15 cellular contexts compared by ENCODE assay signal in genomic region chr10:99788598-99789259, GRCh38. TPM values are rescaled to one million over a fixed set of nuclear protein-coding genes. Genes with fewer than 3 reads are reported as not detected.
DNase-seq lines count a peak whose midpoint lies in the region; ATAC-seq and TF ChIP-seq lines count a peak whose summit lies in the region.
"Had no signal": no experiment of that assay in that cellular context is flagged by ENCODE, and none has a peak within 500 bp of the region (broad histone marks: within the 10 kb centered on the region; RNA-seq: fewer than 3 reads in every experiment).

No MANE protein-coding gene starts in this region.

- no TSS peak for BruUV-seq in OCI-LY7 (replicated peaks; lab: Mats Ljungman, UMichigan)

- H3K79me2 ChIP-seq in osteoblast (ENCODE audit: insufficient read depth, low read length) (no peaks in the 10 kb centered on the region), OCI-LY7 (ENCODE audit: insufficient read depth, low read depth, low read length) (no peaks in the 10 kb centered on the region)

- POLR2A ChIA-PET in AG04449 (lab: Yijun Ruan, JAX) (interaction anchor here (1.2 kb wide), 1 partner anchor 56 kb away, joined by 5 read pairs; the partner anchor contains the start of genes COX15 and CUTC), OCI-LY7 (lab: Charles Lee) (interaction anchor here (0.6 kb wide), 1 partner anchor 203 kb away, joined by 3 read pairs; no protein-coding TSS in a partner anchor)

- no peaks in the 10 kb centered on the region for H3K9me3 ChIP-seq in osteoblast (ENCODE audit: low read depth, low read length)
- no peaks in the 10 kb centered on the region for H3K9me3 ChIP-seq in OCI-LY7 (ENCODE audit: low read length)
- H3K9me3 ChIP-seq: prostate gland had no signal

- peaks cover 31% of the 10 kb centered on the region for H3K4me1 ChIP-seq in osteoblast (ENCODE audit: insufficient read depth, low read length)
- H3K4me1 ChIP-seq in OCI-LY7 (ENCODE audit: insufficient read depth, low read length, poor library complexity, severe bottlenecking) = no peaks in the 10 kb centered on the region
- H3K4me1 ChIP-seq: prostate gland had no signal

- intact Hi-C loops in OCI-LY7 (cut with micrococcal nuclease; ENCODE audit: unreplicated experiment) = no loop called here

- DNase-seq in AG04449 (ENCODE audit: low read depth, low spot score) (peak; percentile 84), foreskin fibroblast (peak; percentile 89 to 93), osteoblast (ENCODE audit: insufficient read length, low spot score, missing footprints) (peak; percentile 83), immature natural killer cell (no peak), OCI-LY7 (ENCODE audit: low spot score) (no peak)
- DNase-seq in activated T-cell treated with anti-CD3 and anti-CD28 coated beads, Interleukin-2, amount 50 U/mL, for 1 hour = no peak
- DNase-seq: activated CD8-positive, alpha-beta memory T cell treated with anti-CD3 and anti-CD28 coated beads, Interleukin-2, amount 10 ng/mL, durations not matched to agents 7 days and 5 days; KG1; NCI-H524 had no signal

- no peak overlapping the region; the same call in none of the 2 replicates for H3K4me3 ChIP-seq in AG04449 (ENCODE audit: low read depth, low read length)
- peak overlapping the region; percentile 18 to 31 for H3K4me3 ChIP-seq in foreskin fibroblast (ENCODE audit: low read depth in 1 of 2, low read length in 2 of 2)
- H3K4me3 ChIP-seq in osteoblast (ENCODE audit: insufficient read depth, low read length) = peak overlapping the region; percentile 9
- no peak overlapping the region for H3K4me3 ChIP-seq in OCI-LY7 (ENCODE audit: low read depth, low read length, poor library complexity, severe bottlenecking)
- H3K4me3 ChIP-seq: prostate gland had no signal

- CTCF ChIA-PET in AG04449 (lab: Yijun Ruan, JAX) = interaction anchor here (0.6 to 3.0 kb wide), 3 partner anchors 10 to 221 kb away, joined by 3 to 12 read pairs (median 10); partner anchors contain the start of gene DNMBP
- CTCF ChIA-PET in OCI-LY7 (lab: Charles Lee; ENCODE audit: unreplicated experiment) = no interaction called here

- no peaks in the 10 kb centered on the region for H3K4me1 Mint-ChIP-seq in immature natural killer cell
- H3K4me1 Mint-ChIP-seq in activated T-helper 17 cell treated with anti-CD3 and anti-CD28 coated beads, Interleukin-2, amount 50 U/mL, for 72 hours = no peaks in the 10 kb centered on the region
- H3K4me1 Mint-ChIP-seq: B cell; central memory CD8-positive, alpha-beta T cell had no signal

- H3K9me2 ChIP-seq in OCI-LY7 (ENCODE audit: insufficient read depth, low read length) = no peaks in the 10 kb centered on the region

- H3K27me3 Mint-ChIP-seq in immature natural killer cell (ENCODE audit: low read depth in 3 of 3) = peaks cover 0 to 2% (median 2%) of the 10 kb centered on the region in 3 donors
- no peaks in the 10 kb centered on the region for H3K27me3 Mint-ChIP-seq in activated T-helper 17 cell treated with anti-CD3 and anti-CD28 coated beads, Interleukin-2, amount 50 U/mL, for 72 hours
- H3K27me3 Mint-ChIP-seq: B cell; central memory CD8-positive, alpha-beta T cell had no signal

- H2AFZ ChIP-seq in osteoblast (ENCODE audit: low read length) (peak overlapping the region; percentile 70), OCI-LY7 (ENCODE audit: low read length) (no peak overlapping the region)

- H3K27ac Mint-ChIP-seq in immature natural killer cell = no peak overlapping the region
- H3K27ac Mint-ChIP-seq in activated T-helper 17 cell treated with anti-CD3 and anti-CD28 coated beads, Interleukin-2, amount 50 U/mL, for 72 hours = no peak overlapping the region
- H3K27ac Mint-ChIP-seq: activated CD8-positive, alpha-beta memory T cell treated with anti-CD3 and anti-CD28 coated beads, Interleukin-2, amount 10 ng/mL, durations not matched to agents 7 days and 5 days; B cell; T-helper 1 cell treated with Interleukin-12 subunit alpha and Interleukin-12 subunit beta and Interleukin-4 antibody, amounts not matched to agents 30 μg/mL and 1 μg/mL, for 36 hours had no signal

- ATAC-seq in SK-N-SH treated with all-trans-retinoic acid at 6 μM for 48 hours = peak; percentile 50
- no peak for ATAC-seq in activated T-helper 17 cell treated with anti-CD3 and anti-CD28 coated beads, Interleukin-2, amount 50 U/mL, for 72 hours (replicated peaks)
- ATAC-seq: activated CD8-positive, alpha-beta memory T cell treated with anti-CD3 and anti-CD28 coated beads, Interleukin-2, amount 10 ng/mL, durations not matched to agents 7 days and 5 days had no signal

- H3K27me3 ChIP-seq in osteoblast (ENCODE audit: insufficient read depth, low read length) = no peaks in the 10 kb centered on the region

- H3K4me3 Mint-ChIP-seq in immature natural killer cell = no peak overlapping the region
- H3K4me3 Mint-ChIP-seq in activated T-helper 17 cell treated with anti-CD3 and anti-CD28 coated beads, Interleukin-2, amount 50 U/mL, for 72 hours = no peak overlapping the region
- H3K4me3 Mint-ChIP-seq: activated CD8-positive, alpha-beta memory T cell treated with anti-CD3 and anti-CD28 coated beads, Interleukin-2, amount 10 ng/mL, durations not matched to agents 7 days and 5 days; B cell; central memory CD8-positive, alpha-beta T cell; T-helper 1 cell treated with Interleukin-12 subunit alpha and Interleukin-12 subunit beta and Interleukin-4 antibody, amounts not matched to agents 30 μg/mL and 1 μg/mL, for 36 hours had no signal

- H3K9me3 Mint-ChIP-seq in immature natural killer cell = no peaks in the 10 kb centered on the region
- H3K9me3 Mint-ChIP-seq in activated T-helper 17 cell treated with anti-CD3 and anti-CD28 coated beads, Interleukin-2, amount 50 U/mL, for 72 hours = no peaks in the 10 kb centered on the region
- H3K9me3 Mint-ChIP-seq: central memory CD8-positive, alpha-beta T cell; T-helper 1 cell treated with Interleukin-12 subunit alpha and Interleukin-12 subunit beta and Interleukin-4 antibody, amounts not matched to agents 30 μg/mL and 1 μg/mL, for 36 hours had no signal

- H4K20me1 ChIP-seq in osteoblast (ENCODE audit: insufficient read depth, low read length) (no peaks in the 10 kb centered on the region), OCI-LY7 (ENCODE audit: insufficient read depth, low read length) (no peaks in the 10 kb centered on the region)

- peaks cover 7 to 17% (median 11%) of the 10 kb centered on the region in 3 donors for H3K36me3 Mint-ChIP-seq in immature natural killer cell
- no peaks in the 10 kb centered on the region for H3K36me3 Mint-ChIP-seq in activated T-helper 17 cell treated with anti-CD3 and anti-CD28 coated beads, Interleukin-2, amount 50 U/mL, for 72 hours (ENCODE audit: low read depth)
- H3K36me3 Mint-ChIP-seq: activated CD8-positive, alpha-beta memory T cell treated with anti-CD3 and anti-CD28 coated beads, Interleukin-2, amount 10 ng/mL, durations not matched to agents 7 days and 5 days had no signal

- no peaks in the 10 kb centered on the region for H3K36me3 ChIP-seq in osteoblast (ENCODE audit: insufficient read depth, low read length)
- no peaks in the 10 kb centered on the region for H3K36me3 ChIP-seq in OCI-LY7 (ENCODE audit: insufficient read depth, low read length)
- H3K36me3 ChIP-seq: prostate gland had no signal

- H3K27ac ChIP-seq in osteoblast (ENCODE audit: low read depth, low read length) (peak overlapping the region; percentile 75), OCI-LY7 (ENCODE audit: low read depth, low read length, poor library complexity, severe bottlenecking) (no peak overlapping the region)
- H3K27ac ChIP-seq: prostate gland had no signal

- H3K4me2 ChIP-seq in osteoblast (ENCODE audit: insufficient read depth, low read length) = peak overlapping the region; percentile 79
- no peak overlapping the region for H3K4me2 ChIP-seq in OCI-LY7 (ENCODE audit: low read length)

- no peak for TF ChIP-seq CTCF in AG04449 (IDR thresholded peaks at IDR 0.05; ENCODE audit: insufficient read depth, low read length, missing control alignments)
- no peak for TF ChIP-seq CTCF in foreskin fibroblast (IDR thresholded peaks at IDR 0.05; ENCODE audit: low read depth, low read length)
- no peak for TF ChIP-seq CTCF in osteoblast (IDR thresholded peaks at IDR 0.05; ENCODE audit: extremely low read depth, low read depth, low read length)
- TF ChIP-seq CTCF in OCI-LY7 (conservative IDR thresholded peaks at IDR 0.05; ENCODE audit: low read length) = no peak

TF ChIP-seq in SK-N-SH treated with all-trans-retinoic acid at 6 μM for 48 hours, 23 proteins besides CTCF, POLR2A, EP300 and RAD21 (continues in another document):
- TF ChIP-seq ZFP3 (CRISPR knock-in tag; IDR thresholded peaks at IDR 0.05) = no peak
- no peak for TF ChIP-seq BACH2 (CRISPR knock-in tag; IDR thresholded peaks at IDR 0.05; ENCODE audit: borderline replicate concordance)
- no peak for TF ChIP-seq POU6F1 (CRISPR knock-in tag; IDR thresholded peaks at IDR 0.05; ENCODE audit: borderline replicate concordance, low read depth)
- no peak for TF ChIP-seq TCF4 (CRISPR knock-in tag; IDR thresholded peaks at IDR 0.05; ENCODE audit: borderline replicate concordance)

RNA-seq across cellular contexts. Expression of gene ABCC2, which starts 6.3 kb away (rescaled TPM):
- 1.5 and 1.8 TPM in 2 replicates for total RNA-seq in osteoblast
- polyA plus RNA-seq in immature natural killer cell = under 1 TPM in 1 of 3 donors, not detected in 2; 0.48 TPM
- total RNA-seq in activated T-helper 17 cell treated with anti-CD3 and anti-CD28 coated beads, Interleukin-2, amount 50 U/mL, for 72 hours = 1 to 10 TPM; 2.4 to 3.2 TPM
- total RNA-seq in OCI-LY7 (2014; rRNA removed; shearing (Covaris generic)) = 0.38 and 0.85 TPM in 2 replicates
- 0.59 and 1.2 TPM in 2 replicates for total RNA-seq in OCI-LY7 (2022)

RNA-seq across cellular contexts. Expression of gene CUTC, which starts 56.7 kb away (rescaled TPM):
- total RNA-seq in osteoblast (11.8 and 13.8 TPM in 2 replicates), OCI-LY7 (2022) (41.6 and 42.9 TPM in 2 replicates)
- polyA plus RNA-seq in immature natural killer cell = 100 to 1,000 TPM in 1 of 3 donors, 10 to 100 TPM in 2; 57.2 to 105 (median 60.4) TPM
- total RNA-seq in activated T-helper 17 cell treated with anti-CD3 and anti-CD28 coated beads, Interleukin-2, amount 50 U/mL, for 72 hours = 10 to 100 TPM; 25.6 to 30.9 TPM
- 29.9 and 37.1 TPM in 2 replicates for total RNA-seq in OCI-LY7 (2014; rRNA removed; shearing (Covaris generic))

RNA-seq across cellular contexts. Expression of gene COX15, which starts 56.8 kb away (rescaled TPM):
- total RNA-seq in osteoblast = 34.5 and 36.9 TPM in 2 replicates
- 10 to 100 TPM; 23.1 to 32.6 (median 29.6) TPM for polyA plus RNA-seq in immature natural killer cell
- 10 to 100 TPM; 36.7 to 43.0 TPM for total RNA-seq in activated T-helper 17 cell treated with anti-CD3 and anti-CD28 coated beads, Interleukin-2, amount 50 U/mL, for 72 hours
- total RNA-seq in OCI-LY7 (2014; rRNA removed; shearing (Covaris generic)) = 18.5 and 19.6 TPM in 2 replicates
- 50.3 and 55.2 TPM in 2 replicates for total RNA-seq in OCI-LY7 (2022)

Comparison
In these comparisons a context has a peak if more than half of its experiments do, and no peak if none do; other contexts are left out.
1. DNase-seq: peak in AG04449 (single experiment), foreskin fibroblast (2 of 2) and osteoblast (single experiment); none in immature natural killer cell (0 of 3), OCI-LY7 (single experiment) and activated T-cell treated with anti-CD3 and anti-CD28 coated beads, Interleukin-2, amount 50 U/mL, for 1 hour (single experiment).
2. H3K4me3 ChIP-seq: peak in foreskin fibroblast (2 of 2) and osteoblast (single experiment); none in AG04449 (single experiment) and OCI-LY7 (single experiment).